In genomic region chr12:40684986-40685385, GRCh38 we compare ENCODE assay signal across 18 cellular contexts. TPM values are rescaled to one million over a fixed set of nuclear protein-coding genes. Genes with fewer than 3 reads are reported as not detected.
DNase-seq lines count a peak whose midpoint lies in the region; ATAC-seq and TF ChIP-seq lines count a peak whose summit lies in the region.
"Had no signal": no experiment of that assay in that cellular context is flagged by ENCODE, and none has a peak within 500 bp of the region (broad histone marks: within the 10 kb centered on the region; RNA-seq: fewer than 3 reads in every experiment).

No MANE protein-coding gene starts in this region.

- H3K9me3 ChIP-seq in WERI-Rb-1 (ENCODE audit: severe bottlenecking) (no peaks in the 10 kb centered on the region), SJCRH30 (replicated peaks) (no peaks in the 10 kb centered on the region)
- H3K9me3 ChIP-seq: HAP-1 had no signal

- peak; percentile 89 for DNase-seq in G401 (ENCODE audit: low spot score)
- peak; percentile 98 for DNase-seq in NCI-H82 (lab: John Stamatoyannopoulos, UW)
- DNase-seq in WERI-Rb-1, result peak; percentile 62
- DNase-seq in mesendoderm, result peak; percentile 0
- no peak for DNase-seq in NOMO-1 treated with dmso at 0.1 percent for 144 hours (lab: John Stamatoyannopoulos, UW; ENCODE audit: unreplicated experiment)
- no peak for DNase-seq in NCI-H187 (lab: John Stamatoyannopoulos, UW)
- no peak for DNase-seq in SJCRH30
- DNase-seq: Calu3; CD4-positive, alpha-beta memory T cell; COR-L47; DMS 273 treated with DMSO at 0.1 percent for 48 hours; DMS79; EL; GF-D8; GOT3; HFFc6 had no signal

- H3K4me3 ChIP-seq in WERI-Rb-1 (ENCODE audit: low read depth, low read length) (no peak overlapping the region), mesendoderm (ENCODE audit: low read length) (no peak overlapping the region), SJCRH30 (no peak overlapping the region)
- H3K4me3 ChIP-seq: HAP-1 had no signal

- no peak overlapping the region; the same call in 1 of the 2 replicates for H3K27ac ChIP-seq in WERI-Rb-1
- H3K27ac ChIP-seq in mesendoderm (ENCODE audit: low read depth, low read length), result no peak overlapping the region
- no peak overlapping the region for H3K27ac ChIP-seq in SJCRH30

- no peak overlapping the region for H3K4me2 ChIP-seq in mesendoderm (ENCODE audit: low read length)

- no peak overlapping the region for H3K9ac ChIP-seq in mesendoderm (ENCODE audit: low read length)

- no peak overlapping the region for H2AK5ac ChIP-seq in mesendoderm (ENCODE audit: low read length)

- no peak overlapping the region for H3K4ac ChIP-seq in mesendoderm (ENCODE audit: low read depth, low read length)

- whole genome bisulfite sequencing in mesendoderm (ENCODE audit: extremely low coverage, insufficient coverage, low lambda C conversion rate), result no CpG with 5 or more reads among the region's 4 CpGs

- no peak overlapping the region for H3K23ac ChIP-seq in mesendoderm (ENCODE audit: low read length)

- TF ChIP-seq CTCF in WERI-Rb-1 (IDR thresholded peaks at IDR 0.05; ENCODE audit: low read depth, low read length), result no peak

- H2BK120ac ChIP-seq in mesendoderm (ENCODE audit: low read depth, low read length), result no peak overlapping the region

- H3K4me1 ChIP-seq in mesendoderm (ENCODE audit: control insufficient read depth, low read depth, low read length), result no peaks in the 10 kb centered on the region
- H3K4me1 ChIP-seq in SJCRH30, result no peaks in the 10 kb centered on the region
- H3K4me1 ChIP-seq: HAP-1 had no signal

- H2BK15ac ChIP-seq in mesendoderm (replicated peaks; ENCODE audit: low read depth), result no peak overlapping the region

- in situ Hi-C loops in G401 (cut with HindIII; ENCODE audit: low sequenced_read_pairs), result no loop called here

- no peak for ATAC-seq in HG03342 (IDR thresholded peaks at IDR 0.05; ENCODE audit: unreplicated experiment)

- H3K79me1 ChIP-seq in mesendoderm (ENCODE audit: low read length), result no peaks in the 10 kb centered on the region

- H4K5ac ChIP-seq in mesendoderm (ENCODE audit: low read length), result no peak overlapping the region

- no peaks in the 10 kb centered on the region for H3K79me2 ChIP-seq in mesendoderm (ENCODE audit: control insufficient read depth, insufficient read depth, low read length)

- H3K27me3 ChIP-seq in WERI-Rb-1 (ENCODE audit: insufficient read depth, low read depth, severe bottlenecking) (no peaks in the 10 kb centered on the region), mesendoderm (ENCODE audit: insufficient read depth, low read length, poor library complexity) (no peaks in the 10 kb centered on the region), SJCRH30 (0 out of 2 replicates have a peak, but pooled peaks cover 6% of the 10 kb centered on the region)

- no peak overlapping the region for H3K56ac ChIP-seq in mesendoderm (ENCODE audit: low read length)

- no peaks in the 10 kb centered on the region for H3K36me3 ChIP-seq in WERI-Rb-1
- H3K36me3 ChIP-seq in mesendoderm (ENCODE audit: control insufficient read depth, insufficient read depth, low read length), result no peaks in the 10 kb centered on the region
- no peaks in the 10 kb centered on the region for H3K36me3 ChIP-seq in SJCRH30
- H3K36me3 ChIP-seq: HAP-1 had no signal

- H2BK5ac ChIP-seq in mesendoderm (ENCODE audit: low read length), result no peak overlapping the region

- no peak overlapping the region for H3K18ac ChIP-seq in mesendoderm (ENCODE audit: low read length)

- H4K8ac ChIP-seq in mesendoderm (ENCODE audit: low read depth, low read length), result no peak overlapping the region

RNA-seq across cellular contexts. Expression of gene CNTN1, which starts 7.3 kb away (rescaled TPM):
- total RNA-seq in G401 (2014; rRNA removed; shearing (Covaris generic)), result not detected in 2 replicates
- 2.0 TPM for polyA plus RNA-seq in mesendoderm (2013, experiment 1 of 2)
- 1.8 TPM for polyA plus RNA-seq in mesendoderm (2013, experiment 2 of 2)
- 0.02 and 0.20 TPM in 2 replicates for total RNA-seq in SJCRH30 (2014; rRNA removed; shearing (Covaris generic))
- total RNA-seq: Calu3; CD4-positive, alpha-beta memory T cell; HFFc6 had no signal
- polyA plus RNA-seq: CD4-positive, alpha-beta memory T cell had no signal

Comparison
In these comparisons a context has a peak if more than half of its experiments do, and no peak if none do; other contexts are left out.
1. DNase-seq: peak in G401 (single experiment), NCI-H82 (single experiment), WERI-Rb-1 (single experiment) and mesendoderm (single experiment); none in NOMO-1 treated with dmso at 0.1 percent for 144 hours (single experiment), NCI-H187 (0 of 2) and SJCRH30 (0 of 2).